In genomic region chr12:50620975-50621360, GRCh38 we compare ENCODE assay signal across 1 cellular context.
TF ChIP-seq lines count a peak whose summit lies in the region.

No MANE protein-coding gene starts in this region.

TF ChIP-seq in WTC11, 78 proteins besides CTCF, POLR2A, EP300 and RAD21 (continued from another document):
- no peak for TF ChIP-seq PRDM15 (CRISPR knock-in tag; IDR thresholded peaks at IDR 0.05)
- no peak for TF ChIP-seq NFYB (CRISPR knock-in tag; conservative IDR thresholded peaks at IDR 0.05; ENCODE audit: low read depth)
- TF ChIP-seq GRHL2 (CRISPR knock-in tag; IDR thresholded peaks at IDR 0.05; ENCODE audit: insufficient replicate concordance, severe bottlenecking), result no peak
- no peak for TF ChIP-seq FOXK1 (CRISPR knock-in tag; IDR thresholded peaks at IDR 0.05)
- no peak for TF ChIP-seq CREM (CRISPR knock-in tag; IDR thresholded peaks at IDR 0.05)
- TF ChIP-seq PRRX2 (CRISPR knock-in tag; IDR thresholded peaks at IDR 0.05), result no peak
- TF ChIP-seq, protein P1, sequence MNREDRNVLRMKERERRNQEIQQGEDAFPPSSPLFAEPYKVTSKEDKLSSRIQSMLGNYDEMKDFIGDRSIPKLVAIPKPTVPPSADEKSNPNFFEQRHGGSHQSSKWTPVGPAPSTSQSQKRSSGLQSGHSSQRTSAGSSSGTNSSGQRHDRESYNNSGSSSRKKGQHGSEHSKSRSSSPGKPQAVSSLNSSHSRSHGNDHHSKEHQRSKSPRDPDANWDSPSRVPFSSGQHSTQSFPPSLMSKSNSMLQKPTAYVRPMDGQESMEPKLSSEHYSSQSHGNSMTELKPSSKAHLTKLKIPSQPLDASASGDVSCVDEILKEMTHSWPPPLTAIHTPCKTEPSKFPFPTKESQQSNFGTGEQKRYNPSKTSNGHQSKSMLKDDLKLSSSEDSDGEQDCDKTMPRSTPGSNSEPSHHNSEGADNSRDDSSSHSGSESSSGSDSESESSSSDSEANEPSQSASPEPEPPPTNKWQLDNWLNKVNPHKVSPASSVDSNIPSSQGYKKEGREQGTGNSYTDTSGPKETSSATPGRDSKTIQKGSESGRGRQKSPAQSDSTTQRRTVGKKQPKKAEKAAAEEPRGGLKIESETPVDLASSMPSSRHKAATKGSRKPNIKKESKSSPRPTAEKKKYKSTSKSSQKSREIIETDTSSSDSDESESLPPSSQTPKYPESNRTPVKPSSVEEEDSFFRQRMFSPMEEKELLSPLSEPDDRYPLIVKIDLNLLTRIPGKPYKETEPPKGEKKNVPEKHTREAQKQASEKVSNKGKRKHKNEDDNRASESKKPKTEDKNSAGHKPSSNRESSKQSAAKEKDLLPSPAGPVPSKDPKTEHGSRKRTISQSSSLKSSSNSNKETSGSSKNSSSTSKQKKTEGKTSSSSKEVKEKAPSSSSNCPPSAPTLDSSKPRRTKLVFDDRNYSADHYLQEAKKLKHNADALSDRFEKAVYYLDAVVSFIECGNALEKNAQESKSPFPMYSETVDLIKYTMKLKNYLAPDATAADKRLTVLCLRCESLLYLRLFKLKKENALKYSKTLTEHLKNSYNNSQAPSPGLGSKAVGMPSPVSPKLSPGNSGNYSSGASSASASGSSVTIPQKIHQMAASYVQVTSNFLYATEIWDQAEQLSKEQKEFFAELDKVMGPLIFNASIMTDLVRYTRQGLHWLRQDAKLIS (CRISPR knock-in tag; IDR thresholded peaks at IDR 0.05; ENCODE audit: borderline replicate concordance), result no peak
